Comparison of ENCODE assay signal across 8 cellular contexts in genomic region chr14:64760146-64760755, GRCh38. TPM values are rescaled to one million over a fixed set of nuclear protein-coding genes. Genes with fewer than 3 reads are reported as not detected.
DNase-seq lines count a peak whose midpoint lies in the region; ATAC-seq, FAIRE-seq and TF ChIP-seq lines count a peak whose summit lies in the region.

No MANE protein-coding gene starts in this region.

- H3K4me3 Mint-ChIP-seq in brain, result no peak overlapping the region

- 90% methylated on average over 3 of the region's 8 CpGs; no CpG with 5 or more reads in 1 of the 2 experiments for WGBS in IMR-90 (ENCODE audit: extremely low coverage in 2 of 2, insufficient read length in 1 of 2), 2 experiments

- H3K27me3 ChIP-seq in IMR-90 (ENCODE audit: control insufficient read depth, insufficient read depth, low read length), result no peaks in the 10 kb centered on the region

- 0 out of 2 replicates have a peak, but pooled peaks cover 6% of the 10 kb centered on the region for H4K20me1 ChIP-seq in IMR-90 (ENCODE audit: insufficient read depth, low read length)

- ATAC-seq in IMR-90 (ENCODE audit: low read depth) (no peak), GM21515 (IDR thresholded peaks at IDR 0.05; ENCODE audit: unreplicated experiment) (no peak)

- H3K79me1 ChIP-seq in IMR-90 (ENCODE audit: low read depth in 1 of 2, low read length in 2 of 2), result no peaks in the 10 kb centered on the region

- H2BK15ac ChIP-seq in IMR-90 (ENCODE audit: low read depth, low read length), result peak overlapping the region; percentile 98; the same call in 1 of the 3 replicates

- H3K4me1 Mint-ChIP-seq in brain, result peaks cover 81% of the 10 kb centered on the region

- H3K4me2 ChIP-seq in IMR-90 (ENCODE audit: low read depth, low read length), result no peak overlapping the region

- peak; percentile 77 for DNase-seq in D721Med (ENCODE audit: insufficient read length, low spot score)
- DNase-seq in IMR-90, result peak; percentile 42
- DNase-seq in T-helper 22 cell (ENCODE audit: low read depth), result peak; percentile 29
- peak; percentile 79 for DNase-seq in left kidney (ENCODE audit: low read depth, low spot score)
- DNase-seq in stimulated activated CD8-positive, alpha-beta memory T cell treated with anti-CD3 and anti-CD28 coated beads, Interleukin-2, amount 100 ng/mL, for 48 hours (ENCODE audit: low read depth in 2 of 2), result peak; percentile 44 to 61
- no peak for DNase-seq in HPDE6-E6E7 (ENCODE audit: extremely low spot score)

- H3K27ac ChIP-seq in IMR-90 (ENCODE audit: insufficient read depth, low read length), result no peak overlapping the region

- in situ Hi-C loops in IMR-90 (cut with MboI; ENCODE audit: low sequenced_read_pairs), result loop anchor here (5.0 to 10.0 kb wide), 2 partner anchors 88 to 225 kb away; no protein-coding TSS in a partner anchor

- no peak overlapping the region for H4K5ac ChIP-seq in IMR-90 (ENCODE audit: low read depth, low read length)

- peak overlapping the region; percentile 98 for H2BK20ac ChIP-seq in IMR-90 (ENCODE audit: low read depth, low read length)

- BruUV-seq in IMR-90 (replicated peaks; lab: Mats Ljungman, UMichigan), result no TSS peak

- TF ChIP-seq CTCF in D721Med (IDR thresholded peaks at IDR 0.05; ENCODE audit: insufficient read depth, missing control alignments) (peak; percentile 44), IMR-90 (conservative IDR thresholded peaks at IDR 0.05; ENCODE audit: low read depth, low read length) (peak; percentile 57), brain (conservative IDR thresholded peaks at IDR 0.05) (peak; percentile 48 to 71)

- CTCF ChIA-PET in IMR-90 (lab: Yijun Ruan, JAX), result no interaction called here

- H3K36me3 Mint-ChIP-seq in brain, result no peaks in the 10 kb centered on the region

- POLR2A ChIA-PET in IMR-90 (lab: Charles Lee; ENCODE audit: unreplicated experiment), result no interaction called here

- peak overlapping the region; percentile 99 for H2AK5ac ChIP-seq in IMR-90 (ENCODE audit: low read depth, low read length)

- H3K4ac ChIP-seq in IMR-90 (ENCODE audit: low read depth, low read length), result peak overlapping the region; percentile 96

- 0 out of 2 replicates have a peak overlapping the region, but pooled peaks have one; percentile 96 for H4K91ac ChIP-seq in IMR-90 (ENCODE audit: insufficient read depth, low read depth, low read length)

- no peak overlapping the region; the same call in 1 of the 2 replicates for H3K18ac ChIP-seq in IMR-90 (ENCODE audit: low read depth, low read length)

- no peaks in the 10 kb centered on the region for H3K9me3 ChIP-seq in IMR-90 (ENCODE audit: control insufficient read depth, insufficient read depth, low read length)

- intact Hi-C loops in IMR-90 (cut with micrococcal nuclease), result loop anchor here (5.0 kb wide), 1 partner anchor 132 kb away; no protein-coding TSS in a partner anchor

- no peak overlapping the region for H3K14ac ChIP-seq in IMR-90 (replicated peaks; ENCODE audit: low read depth, low read length)

- H2AFZ ChIP-seq in IMR-90 (replicated peaks; ENCODE audit: low read length, poor library complexity), result no peak overlapping the region

- no peak overlapping the region for H3K23ac ChIP-seq in IMR-90 (ENCODE audit: low read depth, low read length)

- no peak overlapping the region for H3K9ac ChIP-seq in IMR-90 (ENCODE audit: low read depth, low read length)

- peak overlapping the region; percentile 97 for H2BK120ac ChIP-seq in IMR-90 (ENCODE audit: low read depth, low read length)

- dilution Hi-C loops in IMR-90 (cut with HindIII; ENCODE audit: low sequenced_read_pairs, unreplicated experiment), result no loop called here

- peak overlapping the region in 2 of 5 experiments; percentile 76 to 90 for H3K27ac Mint-ChIP-seq in brain

- peaks cover 0 to 3% (median 0%) of the 10 kb centered on the region in 5 experiments for H3K9me3 Mint-ChIP-seq in brain

- no peak for TF ChIP-seq POLR2A in IMR-90 (IDR thresholded peaks at IDR 0.05; ENCODE audit: low read depth, low read length)

- no peak overlapping the region for H3K56ac ChIP-seq in IMR-90 (ENCODE audit: extremely low read depth, insufficient read depth, low read length)

- no peaks in the 10 kb centered on the region for H3K36me3 ChIP-seq in IMR-90 (ENCODE audit: control insufficient read depth, insufficient read depth, low read length)

- no peak overlapping the region for H2BK5ac ChIP-seq in IMR-90 (ENCODE audit: low read depth, low read length, poor library complexity, severe bottlenecking)

- TF ChIP-seq RAD21 in IMR-90 (IDR thresholded peaks at IDR 0.05; ENCODE audit: low read length), result peak; percentile 48

- no peak for FAIRE-seq in D721Med (lab: Jason Lieb, UNC)

- H3K27me3 Mint-ChIP-seq in brain, result peaks cover 3% of the 10 kb centered on the region

- peaks cover 26% of the 10 kb centered on the region for H3K9me1 ChIP-seq in IMR-90 (ENCODE audit: insufficient read depth, low read length)

- H3K4me3 ChIP-seq in IMR-90 (ENCODE audit: insufficient read depth, low read depth, low read length), result no peak overlapping the region

- peaks cover 52% of the 10 kb centered on the region for H3K4me1 ChIP-seq in IMR-90 (ENCODE audit: control insufficient read depth, insufficient read depth, low read length)

- H2AK9ac ChIP-seq in IMR-90 (replicated peaks; ENCODE audit: low read depth, low read length, poor library complexity), result peak overlapping the region; percentile 62

- 0 out of 4 replicates have a peak overlapping the region, but pooled peaks of 1 of the 2 experiments have one; percentile 20 for H4K8ac ChIP-seq in IMR-90 (ENCODE audit: low read depth in 2 of 2, low read length in 2 of 2)

TF ChIP-seq in IMR-90, 13 proteins besides CTCF, POLR2A, EP300 and RAD21:
- TF ChIP-seq SMC3 (IDR thresholded peaks at IDR 0.05; ENCODE audit: low read depth, low read length) (peak; percentile 35; the same call in 1 of the 2 replicates), BHLHE40 (IDR thresholded peaks at IDR 0.05; ENCODE audit: low read depth, low read length) (no peak)

RNA-seq across cellular contexts. Expression of gene PLEKHG3, which starts 56.0 kb away (rescaled TPM):
- 4.4 and 8.2 TPM in 2 replicates for total RNA-seq in IMR-90 (2012; rRNA removed)
- polyA plus RNA-seq in IMR-90 (2012; rRNA removed) (8.4 and 10.6 TPM in 2 replicates), brain (ENCODE audit: insufficient read depth, low read depth, low replicate concordance) (50.7 TPM)
- polyA plus RNA-seq in IMR-90 (2012; cell fraction: cytosol; rRNA removed), result 3.5 and 6.2 TPM in 2 replicates
- polyA plus RNA-seq in IMR-90 (2012; cell fraction: nucleus; rRNA removed; ENCODE audit: low replicate concordance), result 28.4 and 37.6 TPM in 2 replicates
